ENCODE assay signal across 30 cellular contexts in the genomic region with DNA sequence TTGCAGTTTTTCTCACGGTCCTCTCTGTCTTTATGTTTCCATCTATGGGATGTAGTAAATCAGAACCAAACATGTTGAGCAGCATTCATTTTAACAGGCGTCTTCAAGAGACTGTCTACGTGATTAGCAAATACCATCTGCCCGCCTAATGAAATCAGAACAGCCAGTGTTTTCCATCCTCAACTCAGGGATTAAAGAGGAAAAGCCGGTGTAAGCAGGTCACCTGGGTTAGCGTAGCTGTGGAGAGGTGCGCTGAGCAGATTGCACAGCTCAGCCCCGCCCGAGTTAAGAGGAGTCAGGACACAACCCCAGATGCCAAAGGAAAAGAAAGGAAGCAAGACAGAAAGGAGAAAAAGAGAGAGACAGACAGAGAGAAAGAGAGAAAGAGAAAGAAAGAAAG. TPM values are rescaled to one million over a fixed set of nuclear protein-coding genes. Genes with fewer than 3 reads are reported as not detected.
DNase-seq lines count a peak whose midpoint lies in the region; ATAC-seq, FAIRE-seq and TF ChIP-seq lines count a peak whose summit lies in the region.
"Had no signal": no experiment of that assay in that cellular context is flagged by ENCODE, and none has a peak within 500 bp of the region (broad histone marks: within the 10 kb centered on the region; RNA-seq: fewer than 3 reads in every experiment).

No MANE protein-coding gene starts in this region.

- no peak overlapping the region for H3K56ac ChIP-seq in IMR-90 (ENCODE audit: extremely low read depth, insufficient read depth, low read length)

- H3K27me3 ChIP-seq in IMR-90 (ENCODE audit: control insufficient read depth, insufficient read depth, low read length): no peaks in the 10 kb centered on the region
- peaks cover 4 to 32% of the 10 kb centered on the region in 2 experiments; a peak in 3 of 5 replicates for H3K27me3 ChIP-seq in K562 (ENCODE audit: control insufficient read depth in 2 of 2, insufficient read depth in 2 of 2, low read length in 2 of 2)
- H3K27me3 ChIP-seq: brain microvascular endothelial cell, pancreas, right atrium auricular region, upper lobe of left lung had no signal

- H3K79me1 ChIP-seq in IMR-90 (ENCODE audit: low read depth in 1 of 2, low read length in 2 of 2): no peaks in the 10 kb centered on the region

- H4K20me1 ChIP-seq in IMR-90 (ENCODE audit: insufficient read depth, low read length) (peaks cover 6% of the 10 kb centered on the region; the same call in 1 of the 2 replicates), K562 (replicated peaks; ENCODE audit: control insufficient read depth, insufficient read depth, low read length) (no peaks in the 10 kb centered on the region)

- no peaks in the 10 kb centered on the region for H3K9me3 Mint-ChIP-seq in activated T-cell treated with anti-CD3 and anti-CD28 coated beads, Interleukin-2, amount 50 U/mL, for 24 hours
- H3K9me3 Mint-ChIP-seq: activated B cell treated with CpG ODN at 0.5 μM for 24 hours; activated naive CD4-positive, alpha-beta T cell treated with anti-CD3 and anti-CD28 coated beads for 36 hours; IgD-negative memory B cell; neural crest cell had no signal

- H3K4me1 ChIP-seq in IMR-90 (ENCODE audit: control insufficient read depth, insufficient read depth, low read length): peaks cover 13% of the 10 kb centered on the region
- H3K4me1 ChIP-seq in K562 (replicated peaks in 1 of 2; ENCODE audit: control insufficient read depth in 2 of 2, insufficient read depth in 2 of 2, low read length in 2 of 2): peaks cover 5 to 31% of the 10 kb centered on the region in 2 experiments
- H3K4me1 ChIP-seq: pancreas, right atrium auricular region had no signal

- H4K91ac ChIP-seq in IMR-90 (ENCODE audit: insufficient read depth, low read depth, low read length): no peak overlapping the region

- peaks cover 2% of the 10 kb centered on the region; the same call in 1 of the 2 replicates for H3K9me3 ChIP-seq in IMR-90 (ENCODE audit: control insufficient read depth, insufficient read depth, low read length)
- H3K9me3 ChIP-seq in K562 (replicated peaks; ENCODE audit: control insufficient read depth, insufficient read depth, low read depth, low read length): no peaks in the 10 kb centered on the region
- H3K9me3 ChIP-seq: adrenal gland, pancreas, right atrium auricular region, upper lobe of left lung had no signal

- in situ Hi-C loops in IMR-90 (cut with MboI; ENCODE audit: low sequenced_read_pairs): no loop called here
- in situ Hi-C loops in K562 (cut with MboI): no loop called here

- H2BK5ac ChIP-seq in IMR-90 (ENCODE audit: low read depth, low read length, poor library complexity, severe bottlenecking): no peak overlapping the region

- no peak overlapping the region for H3K27ac Mint-ChIP-seq in activated T-cell treated with anti-CD3 and anti-CD28 coated beads, Interleukin-2, amount 50 U/mL, for 24 hours
- H3K27ac Mint-ChIP-seq: activated B cell treated with CpG ODN at 0.5 μM for 24 hours; activated naive CD4-positive, alpha-beta T cell treated with anti-CD3 and anti-CD28 coated beads for 36 hours had no signal

- no peak overlapping the region for H3K4me3 Mint-ChIP-seq in activated T-cell treated with anti-CD3 and anti-CD28 coated beads, Interleukin-2, amount 50 U/mL, for 24 hours
- H3K4me3 Mint-ChIP-seq: activated B cell treated with CpG ODN at 0.5 μM for 24 hours; activated naive CD4-positive, alpha-beta T cell treated with anti-CD3 and anti-CD28 coated beads for 36 hours; IgD-negative memory B cell; neural crest cell had no signal

- CTCF ChIA-PET in IMR-90 (lab: Yijun Ruan, JAX) (interaction anchor here (0.9 kb wide), 1 partner anchor 42 kb away, joined by 3 read pairs; no protein-coding TSS in a partner anchor), K562 (lab: Yijun Ruan, JAX; ENCODE audit: low intra/inter-chr PET ratio) (no interaction called here)

- peaks cover 2% of the 10 kb centered on the region for H3K27me3 Mint-ChIP-seq in activated T-cell treated with anti-CD3 and anti-CD28 coated beads, Interleukin-2, amount 50 U/mL, for 24 hours

- 88% methylated on average over 3 of the region's 9 CpGs; no CpG with 5 or more reads in 1 of the 2 experiments for WGBS in IMR-90 (ENCODE audit: extremely low coverage in 2 of 2, insufficient read length in 1 of 2), 2 experiments
- 31% methylated on average over 9 of the region's 9 CpGs for WGBS in K562 (ENCODE audit: insufficient coverage, low coverage, missing lambda C conversion rate)

- ATAC-seq in IMR-90 (ENCODE audit: low read depth): no peak
- no peak for ATAC-seq in K562
- no peak for ATAC-seq in GM21576 (IDR thresholded peaks at IDR 0.05; ENCODE audit: unreplicated experiment)
- ATAC-seq: pancreas had no signal

- 0 out of 2 replicates have a peak overlapping the region, but pooled peaks have one; percentile 0 for H2BK20ac ChIP-seq in IMR-90 (ENCODE audit: low read depth, low read length)

- POLR2A ChIA-PET in IMR-90 (lab: Charles Lee; ENCODE audit: unreplicated experiment): no interaction called here
- POLR2A ChIA-PET in K562 (lab: Yijun Ruan, JAX): no interaction called here

- no peak overlapping the region for H4K8ac ChIP-seq in IMR-90 (ENCODE audit: low read depth in 2 of 2, low read length in 2 of 2)

- intact Hi-C loops in IMR-90 (cut with micrococcal nuclease): no loop called here
- intact Hi-C loops in K562 (cut with micrococcal nuclease): loop anchor here (10.0 kb wide), 2 partner anchors 155 to 255 kb away; a partner anchor contains a TSS

- no peak overlapping the region for H2AK5ac ChIP-seq in IMR-90 (ENCODE audit: low read depth, low read length)

- H2AK9ac ChIP-seq in IMR-90 (replicated peaks; ENCODE audit: low read depth, low read length, poor library complexity): no peak overlapping the region

- no peaks in the 10 kb centered on the region for H3K4me1 Mint-ChIP-seq in activated T-cell treated with anti-CD3 and anti-CD28 coated beads, Interleukin-2, amount 50 U/mL, for 24 hours (ENCODE audit: low read depth)

- dilution Hi-C loops in IMR-90 (cut with HindIII; ENCODE audit: low sequenced_read_pairs, unreplicated experiment): no loop called here

- no peak overlapping the region for H3K4me3 ChIP-seq in IMR-90 (ENCODE audit: insufficient read depth, low read depth, low read length)
- H3K4me3 ChIP-seq in K562: no peak overlapping the region
- H3K4me3 ChIP-seq in retinal pigment epithelial cell (ENCODE audit: low read length): no peak overlapping the region
- H3K4me3 ChIP-seq: adrenal gland, GM23248, pancreas, right atrium auricular region, upper lobe of left lung had no signal

- 0 out of 3 replicates have a peak overlapping the region, but pooled peaks have one; percentile 68 for H2BK15ac ChIP-seq in IMR-90 (ENCODE audit: low read depth, low read length)

- no peak overlapping the region for H3K27ac ChIP-seq in IMR-90 (ENCODE audit: insufficient read depth, low read length)
- no peak overlapping the region for H3K27ac ChIP-seq in K562 (ENCODE audit: extremely low read depth, low read depth, low read length)
- H3K27ac ChIP-seq: adrenal gland, brain microvascular endothelial cell, C4-2B, GM23248, pancreas, right atrium auricular region, upper lobe of left lung had no signal

- no TSS peak for BruUV-seq in IMR-90 (replicated peaks; lab: Mats Ljungman, UMichigan)
- BruUV-seq in K562 (replicated peaks; lab: Mats Ljungman, UMichigan): no TSS peak

- no peaks in the 10 kb centered on the region for H3K36me3 Mint-ChIP-seq in activated T-cell treated with anti-CD3 and anti-CD28 coated beads, Interleukin-2, amount 50 U/mL, for 24 hours (ENCODE audit: low read depth)

- peak overlapping the region; percentile 14; the same call in 1 of the 2 replicates for H2BK120ac ChIP-seq in IMR-90 (ENCODE audit: low read depth, low read length)

- no peak for TF ChIP-seq CTCF in IMR-90 (conservative IDR thresholded peaks at IDR 0.05; ENCODE audit: low read depth, low read length)
- TF ChIP-seq CTCF in K562 (IDR thresholded peaks at IDR 0.05 in 2 of 3, conservative IDR thresholded peaks at IDR 0.05 in 1 of 3; ENCODE audit: insufficient read depth in 2 of 3, low read depth in 1 of 3, low read length in 3 of 3): no peak
- TF ChIP-seq CTCF in retinal pigment epithelial cell (conservative IDR thresholded peaks at IDR 0.05; ENCODE audit: low read depth, low read length): no peak

- no peak overlapping the region for H3K14ac ChIP-seq in IMR-90 (replicated peaks; ENCODE audit: low read depth, low read length)

- H3K18ac ChIP-seq in IMR-90 (ENCODE audit: low read depth, low read length): no peak overlapping the region

- H3K9me1 ChIP-seq in IMR-90 (ENCODE audit: insufficient read depth, low read length) (peaks cover 24% of the 10 kb centered on the region), K562 (ENCODE audit: control insufficient read depth, insufficient read depth, low read length) (no peaks in the 10 kb centered on the region)

- TF ChIP-seq POLR2A in IMR-90 (IDR thresholded peaks at IDR 0.05; ENCODE audit: low read depth, low read length) (no peak), K562 (conservative IDR thresholded peaks at IDR 0.05) (no peak)

- no peak overlapping the region for H3K9ac ChIP-seq in IMR-90 (ENCODE audit: low read depth, low read length)
- no peak overlapping the region for H3K9ac ChIP-seq in K562 (ENCODE audit: insufficient read depth in 1 of 2, low read depth in 2 of 2, low read length in 2 of 2)
- H3K9ac ChIP-seq: GM23248 had no signal

- H3K79me2 ChIP-seq in K562 (ENCODE audit: control insufficient read depth, insufficient read depth, low read length): no peaks in the 10 kb centered on the region

- peak overlapping the region; percentile 14 for H2AFZ ChIP-seq in IMR-90 (replicated peaks; ENCODE audit: low read length, poor library complexity)
- peak overlapping the region; percentile 8; the same call in 1 of the 2 replicates for H2AFZ ChIP-seq in K562 (ENCODE audit: low read depth, low read length)
- H2AFZ ChIP-seq: GM23248 had no signal

- DNase-seq in IMR-90: no peak
- peak; percentile 94 for DNase-seq in NCI-H2171 treated with DMSO at 0.1 percent for 48 hours (lab: John Stamatoyannopoulos, UW)
- DNase-seq in K562 (ENCODE audit: extremely low read depth in 1 of 4, low spot score in 3 of 4): no peak
- DNase-seq in retinal pigment epithelial cell (ENCODE audit: low read depth): peak; percentile 48
- no peak for DNase-seq in activated T-cell treated with anti-CD3 and anti-CD28 coated beads, Interleukin-2, amount 50 U/mL, for 24 hours
- no peak for DNase-seq in activated effector memory CD4-positive, alpha-beta T cell treated with Interleukin-2 at 50 U/mL for 16 hours
- DNase-seq: activated B cell treated with CpG ODN at 0.5 μM for 24 hours; activated CD4-positive, alpha-beta T cell treated with anti-CD3 and anti-CD28 coated beads, Interleukin-2, amount 50 U/mL, for 4 hours; activated naive CD4-positive, alpha-beta T cell treated with anti-CD3 and anti-CD28 coated beads for 36 hours; adrenal gland; brain microvascular endothelial cell; glutamatergic neuron; GM23248; NCI-H1092 treated with DMSO at 0.1 percent for 48 hours; NCI-H1930; NCI-H345; NK-92 treated with Interleukin-12 subunit alpha and Interleukin-12 subunit beta, amount 100 ng/mL, for 24 hours; pancreas; SIG-M5; stimulated activated CD4-positive, alpha-beta T cell treated with anti-CD3 and anti-CD28 coated beads, Interleukin-2, amount 100 ng/mL, for 48 hours; SW 1271; T-helper 9 cell; upper lobe of left lung had no signal

- no peak overlapping the region for H3K23ac ChIP-seq in IMR-90 (ENCODE audit: low read depth, low read length)

- TF ChIP-seq EP300 in K562 (IDR thresholded peaks at IDR 0.05; ENCODE audit: low read length): no peak

- H3K4me2 ChIP-seq in IMR-90 (ENCODE audit: low read depth, low read length) (no peak overlapping the region), K562 (ENCODE audit: insufficient read depth, low read length) (no peak overlapping the region)

- no peak for TF ChIP-seq RAD21 in IMR-90 (IDR thresholded peaks at IDR 0.05; ENCODE audit: low read length)
- TF ChIP-seq RAD21 in K562 (CRISPR knock-in tag; conservative IDR thresholded peaks at IDR 0.05 in 1 of 2, IDR thresholded peaks at IDR 0.05 in 1 of 2): no peak

- H3K4ac ChIP-seq in IMR-90 (ENCODE audit: low read depth, low read length): peak overlapping the region; percentile 34; the same call in 1 of the 2 replicates

- no peak for FAIRE-seq in K562 (lab: Jason Lieb, UNC)
- FAIRE-seq: GM12891, keratinocyte, pancreas had no signal

- H4K5ac ChIP-seq in IMR-90 (ENCODE audit: low read depth, low read length): no peak overlapping the region

- H3K36me3 ChIP-seq in IMR-90 (ENCODE audit: control insufficient read depth, insufficient read depth, low read length): no peaks in the 10 kb centered on the region
- no peaks in the 10 kb centered on the region for H3K36me3 ChIP-seq in K562 (ENCODE audit: control insufficient read depth, insufficient read depth, low read length)
- H3K36me3 ChIP-seq: adrenal gland, brain microvascular endothelial cell, pancreas, right atrium auricular region, upper lobe of left lung had no signal

RNA-seq across cellular contexts. Expression of a gene that starts 54.3 kb away (rescaled TPM):
- total RNA-seq in IMR-90 (2012; rRNA removed) (2.5 and 2.8 TPM in 2 replicates), K562 (2014; rRNA removed) (0.45 and 0.53 TPM in 2 replicates), K562 (2014; rRNA removed; fragmentation: Illumina TruSeq; extraction: Trizol) (0.38 and 0.40 TPM in 2 replicates), K562 (2015; rRNA removed; fragmentation: Illumina TruSeq; extraction: Trizol) (1.5 TPM in 2 replicates), K562 (2021) (1.3 and 1.7 TPM in 2 replicates)
- polyA plus RNA-seq in IMR-90 (2012; rRNA removed) (3.3 and 3.8 TPM in 2 replicates), K562 (2011; rRNA removed) (0.08 and 0.17 TPM in 2 replicates), K562 (2014; fragmentation: Illumina TruSeq; extraction: Trizol) (0.43 and 0.54 TPM in 2 replicates), K562 (2014; fragmentation: Nextera tagmentation; extraction: Ambion mirVana) (under 1 TPM; 0.10 to 0.17 TPM), K562 (2014; rRNA removed) (0.16 and 0.33 TPM in 2 replicates)
- polyA plus RNA-seq in IMR-90 (2012; cell fraction: cytosol; rRNA removed): 2.2 and 3.2 TPM in 2 replicates
- 13.5 and 13.8 TPM in 2 replicates for polyA plus RNA-seq in IMR-90 (2012; cell fraction: nucleus; rRNA removed; ENCODE audit: low replicate concordance)
- 1.3 and 1.7 TPM in 2 replicates for total RNA-seq in K562 (2011; cell fraction: chromatin; rRNA removed; ENCODE audit: low replicate concordance)
- total RNA-seq in K562 (2011; cell fraction: nucleolus; rRNA removed): 1.5 and 1.6 TPM in 2 replicates
- 1.5 and 1.7 TPM in 2 replicates for total RNA-seq in K562 (2011; cell fraction: nucleoplasm; rRNA removed)
- polyA plus RNA-seq in K562 (2011; cell fraction: cytosol; rRNA removed): 0.15 and 0.21 TPM in 2 replicates
- polyA plus RNA-seq in K562 (2011; cell fraction: nucleus; rRNA removed): 0.24 and 0.44 TPM in 2 replicates
- 1.5 and 3.9 TPM in 2 replicates for polyA plus RNA-seq in K562 (2012)
- 0.36 and 0.67 TPM in 2 replicates for polyA minus RNA-seq in K562 (2011; rRNA and poly(A)+ RNA removed)
- polyA minus RNA-seq in K562 (2011; cell fraction: cytosol; rRNA and poly(A)+ RNA removed): 0.36 and 1.2 TPM in 2 replicates
- polyA minus RNA-seq in K562 (2011; cell fraction: nucleus; rRNA and poly(A)+ RNA removed): 0.78 and 0.81 TPM in 2 replicates

Comparison
In these comparisons a context has a peak if more than half of its experiments do, and no peak if none do; other contexts are left out.
1. DNase-seq: peak in NCI-H2171 treated with DMSO at 0.1 percent for 48 hours (single experiment) and retinal pigment epithelial cell (single experiment); none in IMR-90 (single experiment), K562 (0 of 4), activated T-cell treated with anti-CD3 and anti-CD28 coated beads, Interleukin-2, amount 50 U/mL, for 24 hours (single experiment) and activated effector memory CD4-positive, alpha-beta T cell treated with Interleukin-2 at 50 U/mL for 16 hours (single experiment).